ENCODE assay signal across 29 cellular contexts in genomic region chr5:74616236-74617146, GRCh38. TPM values are rescaled to one million over a fixed set of nuclear protein-coding genes. Genes with fewer than 3 reads are reported as not detected.
A peak's percentile ranks its signal among the peaks of the same experiment; 100 is the strongest.
DNase-seq lines count a peak whose midpoint lies in the region; ATAC-seq, FAIRE-seq and TF ChIP-seq lines count a peak whose summit lies in the region.
"Had no signal": no experiment of that assay in that cellular context is flagged by ENCODE, and none has a peak within 500 bp of the region (broad histone marks: within the 10 kb centered on the region; RNA-seq: fewer than 3 reads in every experiment).

No MANE protein-coding gene starts in this region.

- TF ChIP-seq CTCF in K562 (IDR thresholded peaks at IDR 0.05 in 2 of 3, conservative IDR thresholded peaks at IDR 0.05 in 1 of 3; ENCODE audit: insufficient read depth in 2 of 3, low read depth in 1 of 3, low read length in 3 of 3), result no peak
- TF ChIP-seq CTCF in pancreas (IDR thresholded peaks at IDR 0.05), result no peak

- no peaks in the 10 kb centered on the region for H3K4me1 Mint-ChIP-seq in activated CD4-positive, alpha-beta T cell treated with anti-CD3 and anti-CD28 coated beads, Interleukin-2, amount 10 ng/mL, durations not matched to agents 7 days and 5 days
- H3K4me1 Mint-ChIP-seq: B cell had no signal

- 0 out of 4 replicates have a peak overlapping the region, but pooled peaks of 1 of the 2 experiments have one; percentile 38 for H3K9ac ChIP-seq in K562 (ENCODE audit: insufficient read depth in 1 of 2, low read depth in 2 of 2, low read length in 2 of 2)
- H3K9ac ChIP-seq: KMS-11 had no signal

- CTCF ChIA-PET in K562 (lab: Yijun Ruan, JAX; ENCODE audit: low intra/inter-chr PET ratio), result no interaction called here
- CTCF ChIA-PET in activated CD4-positive, alpha-beta T cell treated with anti-CD3 and anti-CD28 coated beads, Interleukin-2, amount 10 ng/mL, durations not matched to agents 7 days and 5 days (lab: Charles Lee), result interaction anchor here (1.3 kb wide), 1 partner anchor 46 kb away, joined by 3 read pairs; no protein-coding TSS in a partner anchor

- FAIRE-seq in GM12891 (lab: Jason Lieb, UNC) (peak; percentile 41), K562 (lab: Jason Lieb, UNC) (peak; percentile 37), pancreas (lab: Jason Lieb, UNC) (no peak), small intestine (lab: Jason Lieb, UNC) (no peak)
- FAIRE-seq: A549, GM18507, HTR-8/SVneo, RCC 7860, TTC549 had no signal

- 11% methylated on average over 22 of the region's 23 CpGs for WGBS in K562 (ENCODE audit: insufficient coverage, low coverage, missing lambda C conversion rate)
- WGBS in pancreas, 2 donors, result 42 to 43% methylated on average over 23 of the region's 23 CpGs
- 85 to 92% (median 90%) methylated on average over 23 of the region's 23 CpGs for WGBS in small intestine, 3 donors
- 89 to 93% methylated on average over 23 of the region's 23 CpGs for WGBS in aorta, 2 donors

- no peaks in the 10 kb centered on the region for H3K79me2 ChIP-seq in K562 (ENCODE audit: control insufficient read depth, insufficient read depth, low read length)

- in situ Hi-C loops in K562 (cut with MboI), result no loop called here

- no peaks in the 10 kb centered on the region for H3K36me3 Mint-ChIP-seq in activated CD4-positive, alpha-beta T cell treated with anti-CD3 and anti-CD28 coated beads, Interleukin-2, amount 10 ng/mL, durations not matched to agents 7 days and 5 days (ENCODE audit: low read depth)
- H3K36me3 Mint-ChIP-seq: naive thymus-derived CD4-positive, alpha-beta T cell had no signal

- H3K27ac ChIP-seq in K562 (ENCODE audit: extremely low read depth, low read depth, low read length), result no peak overlapping the region
- peak overlapping the region in 1 of 4 donors; percentile 7 for H3K27ac ChIP-seq in pancreas
- H3K27ac ChIP-seq in small intestine (ENCODE audit: low read depth in 1 of 2, low read length in 1 of 2), result no peak overlapping the region
- no peak overlapping the region for H3K27ac ChIP-seq in aorta (ENCODE audit: low read depth in 1 of 2, low read length in 2 of 2)
- H3K27ac ChIP-seq: A549, KMS-11, skin epidermis had no signal

- H3K9me3 Mint-ChIP-seq in activated CD4-positive, alpha-beta T cell treated with anti-CD3 and anti-CD28 coated beads, Interleukin-2, amount 10 ng/mL, durations not matched to agents 7 days and 5 days, result no peaks in the 10 kb centered on the region
- H3K9me3 Mint-ChIP-seq: naive thymus-derived CD4-positive, alpha-beta T cell had no signal

- peak overlapping the region; percentile 56 for H3K4me2 ChIP-seq in K562 (ENCODE audit: insufficient read depth, low read length)
- H3K4me2 ChIP-seq: A549, KMS-11 had no signal

- peak overlapping the region; percentile 75 for H2AFZ ChIP-seq in K562 (ENCODE audit: low read depth, low read length)

- no peak overlapping the region for H3K4me3 Mint-ChIP-seq in activated CD4-positive, alpha-beta T cell treated with anti-CD3 and anti-CD28 coated beads, Interleukin-2, amount 10 ng/mL, durations not matched to agents 7 days and 5 days
- H3K4me3 Mint-ChIP-seq: activated CD4-positive, alpha-beta T cell treated with anti-CD3 and anti-CD28 coated beads for 36 hours; B cell; naive thymus-derived CD4-positive, alpha-beta T cell had no signal

- H4K20me1 ChIP-seq in K562 (replicated peaks; ENCODE audit: control insufficient read depth, insufficient read depth, low read length), result no peaks in the 10 kb centered on the region

- POLR2A ChIA-PET in K562 (lab: Yijun Ruan, JAX), result interaction anchor here (0.8 to 1.5 kb wide), 3 partner anchors 13 to 24 kb away, joined by 4 read pairs; partner anchors contain the start of gene ENC1
- POLR2A ChIA-PET in activated CD4-positive, alpha-beta T cell treated with anti-CD3 and anti-CD28 coated beads, Interleukin-2, amount 10 ng/mL, durations not matched to agents 7 days and 5 days (lab: Charles Lee), result no interaction called here

- intact Hi-C loops in K562 (cut with micrococcal nuclease), result no loop called here
- intact Hi-C loops in pancreas (cut with DNase I), result no loop called here
- intact Hi-C loops in aorta (cut with DNase I), result no loop called here

- DNase-seq in GM12891 (ENCODE audit: insufficient read length, low spot score), result no peak
- DNase-seq in K562 (ENCODE audit: extremely low read depth in 1 of 4, low spot score in 3 of 4), result peak in 2 of 4 experiments; percentile 33 to 70
- DNase-seq in left lobe of liver (ENCODE audit: low spot score), result no peak
- peak; percentile 43 to 82 (median 48) for DNase-seq in pancreas
- no peak for DNase-seq in activated CD4-positive, alpha-beta T cell treated with anti-CD3 and anti-CD28 coated beads, Interleukin-2, amount 10 ng/mL, durations not matched to agents 7 days and 5 days
- DNase-seq in small intestine, result no peak
- no peak for DNase-seq in aorta
- DNase-seq: activated CD4-positive, alpha-beta T cell treated with anti-CD3 and anti-CD28 coated beads for 36 hours; activated naive CD4-positive, alpha-beta T cell treated with Interleukin-2 at 50 U/mL for 16 hours; activated T-cell treated with anti-CD3 and anti-CD28 coated beads, Interleukin-2, amount 50 U/mL, for 48 hours; amniotic stem cell; dorsolateral prefrontal cortex; GDM1; H7; left cardiac atrium; mesendoderm; naive thymus-derived CD4-positive, alpha-beta T cell; NCI-H510A; stimulated activated CD4-positive, alpha-beta T cell treated with anti-CD3 and anti-CD28 coated beads, Interleukin-2, amount 100 ng/mL, for 24 hours; T-helper 1 cell had no signal

- peaks cover 5% of the 10 kb centered on the region for H3K27me3 Mint-ChIP-seq in activated CD4-positive, alpha-beta T cell treated with anti-CD3 and anti-CD28 coated beads, Interleukin-2, amount 10 ng/mL, durations not matched to agents 7 days and 5 days

- no peak overlapping the region for H3K27ac Mint-ChIP-seq in activated CD4-positive, alpha-beta T cell treated with anti-CD3 and anti-CD28 coated beads, Interleukin-2, amount 10 ng/mL, durations not matched to agents 7 days and 5 days
- H3K27ac Mint-ChIP-seq: activated CD4-positive, alpha-beta T cell treated with anti-CD3 and anti-CD28 coated beads for 36 hours; B cell had no signal

- TF ChIP-seq EP300 in K562 (IDR thresholded peaks at IDR 0.05; ENCODE audit: low read length), result no peak

- TF ChIP-seq POLR2A in GM12891 (IDR thresholded peaks at IDR 0.05; ENCODE audit: low read depth, low read length), result no peak
- TF ChIP-seq POLR2A in K562 (conservative IDR thresholded peaks at IDR 0.05), result no peak

- no peak overlapping the region for H3K4me3 ChIP-seq in K562
- H3K4me3 ChIP-seq in pancreas, result no peak overlapping the region
- no peak overlapping the region for H3K4me3 ChIP-seq in small intestine (ENCODE audit: low read depth in 1 of 2, low read length in 2 of 2)
- H3K4me3 ChIP-seq in aorta (ENCODE audit: low read length in 2 of 2), result no peak overlapping the region
- H3K4me3 ChIP-seq: A549, skin epidermis had no signal

- H3K36me3 ChIP-seq in K562 (ENCODE audit: control insufficient read depth, insufficient read depth, low read length), result no peaks in the 10 kb centered on the region
- no peaks in the 10 kb centered on the region for H3K36me3 ChIP-seq in pancreas
- H3K36me3 ChIP-seq in small intestine (ENCODE audit: control insufficient read depth in 2 of 2, insufficient read depth in 2 of 2, low read length in 2 of 2), result no peaks in the 10 kb centered on the region
- H3K36me3 ChIP-seq in aorta (ENCODE audit: control insufficient read depth in 1 of 2, insufficient read depth in 2 of 2, low read length in 1 of 2), result no peaks in the 10 kb centered on the region

- ATAC-seq in K562, result peak; percentile 95
- peak; percentile 34 for ATAC-seq in left lobe of liver
- ATAC-seq in pancreas, result peak; percentile 71 to 90 (median 88)
- ATAC-seq in GM21825 (IDR thresholded peaks at IDR 0.05; ENCODE audit: unreplicated experiment), result no peak
- ATAC-seq in aorta (ENCODE audit: low FRiP score), result no peak
- ATAC-seq: A549; activated CD4-positive, alpha-beta T cell treated with anti-CD3 and anti-CD28 coated beads for 36 hours; naive thymus-derived CD4-positive, alpha-beta T cell had no signal

- no peaks in the 10 kb centered on the region for H3K9me1 ChIP-seq in K562 (ENCODE audit: control insufficient read depth, insufficient read depth, low read length)

- TF ChIP-seq RAD21 in K562 (CRISPR knock-in tag; conservative IDR thresholded peaks at IDR 0.05 in 1 of 2, IDR thresholded peaks at IDR 0.05 in 1 of 2), result peak in 1 of 2 experiments; percentile 3; a peak in 1 of 4 replicates

- H3K9me3 ChIP-seq in K562 (replicated peaks; ENCODE audit: control insufficient read depth, insufficient read depth, low read depth, low read length) (no peaks in the 10 kb centered on the region), pancreas (no peaks in the 10 kb centered on the region), small intestine (ENCODE audit: control insufficient read depth, low read depth) (no peaks in the 10 kb centered on the region), aorta (ENCODE audit: control insufficient read depth, low read length) (no peaks in the 10 kb centered on the region)
- H3K9me3 ChIP-seq: A549 had no signal

- peaks cover 2 to 24% of the 10 kb centered on the region in 2 experiments; a peak in 4 of 5 replicates for H3K27me3 ChIP-seq in K562 (ENCODE audit: control insufficient read depth in 2 of 2, insufficient read depth in 2 of 2, low read length in 2 of 2)
- no peaks in the 10 kb centered on the region for H3K27me3 ChIP-seq in pancreas
- H3K27me3 ChIP-seq in small intestine (ENCODE audit: control insufficient read depth in 2 of 2, insufficient read depth in 2 of 2, low read length in 2 of 2), result no peaks in the 10 kb centered on the region
- no peaks in the 10 kb centered on the region for H3K27me3 ChIP-seq in aorta (ENCODE audit: control insufficient read depth in 1 of 2, insufficient read depth in 2 of 2, low read length in 1 of 2)
- H3K27me3 ChIP-seq: dorsolateral prefrontal cortex had no signal

- H3K4me1 ChIP-seq in K562 (replicated peaks in 1 of 2; ENCODE audit: control insufficient read depth in 2 of 2, insufficient read depth in 2 of 2, low read length in 2 of 2) (peaks cover 6% of the 10 kb centered on the region in 2 experiments; a peak in 3 of 5 replicates), pancreas (peaks cover 0 to 3% (median 0%) of the 10 kb centered on the region in 3 donors), small intestine (ENCODE audit: control insufficient read depth in 2 of 2, insufficient read depth in 1 of 2, low read depth in 1 of 2, low read length in 1 of 2) (peaks cover 0 to 4% of the 10 kb centered on the region in 2 donors), aorta (ENCODE audit: control insufficient read depth in 1 of 2, insufficient read depth in 2 of 2, low read length in 2 of 2) (no peaks in the 10 kb centered on the region)
- H3K4me1 ChIP-seq: A549 had no signal

- BruUV-seq in K562 (replicated peaks; lab: Mats Ljungman, UMichigan), result no TSS peak

RNA-seq across cellular contexts. Expression of gene ENC1, which starts 24.0 kb away (rescaled TPM):
- polyA plus RNA-seq in GM12891 (2012; ENCODE audit: low read depth, missing spikeins), result 9.9 TPM
- total RNA-seq in K562 (2011; cell fraction: chromatin; rRNA removed; ENCODE audit: low replicate concordance), result 0.92 and 4.1 TPM in 2 replicates
- 0.66 and 3.7 TPM in 2 replicates for total RNA-seq in K562 (2011; cell fraction: nucleolus; rRNA removed)
- 0.51 and 0.84 TPM in 2 replicates for total RNA-seq in K562 (2011; cell fraction: nucleoplasm; rRNA removed)
- total RNA-seq in K562 (2014; rRNA removed) (0.86 and 4.1 TPM in 2 replicates), K562 (2014; rRNA removed; fragmentation: Illumina TruSeq; extraction: Trizol) (1.1 and 1.2 TPM in 2 replicates), K562 (2015; rRNA removed; fragmentation: Illumina TruSeq; extraction: Trizol) (1.3 and 1.5 TPM in 2 replicates), K562 (2021) (2.5 and 2.6 TPM in 2 replicates), left lobe of liver (5.8 TPM), pancreas (10 to 100 TPM; 21.4 to 63.1 (median 28.5) TPM), aorta (10 to 100 TPM in 1 of 2 donors, 1 to 10 TPM in 1; 4.8 to 10.6 TPM)
- polyA plus RNA-seq in K562 (2011; rRNA removed) (1.9 and 3.2 TPM in 2 replicates), K562 (2014; fragmentation: Illumina TruSeq; extraction: Trizol) (0.97 and 1.1 TPM in 2 replicates), K562 (2014; fragmentation: Nextera tagmentation; extraction: Ambion mirVana) (under 1 TPM; 0.17 to 0.37 TPM), K562 (2014; rRNA removed) (0.67 and 0.91 TPM in 2 replicates), pancreas (10 to 100 TPM; 21.3 to 26.3 TPM), small intestine (10 to 100 TPM in 2 of 3 donors, 1 to 10 TPM in 1; 6.8 to 20.0 (median 13.9) TPM), aorta (1 to 10 TPM; 2.1 to 2.8 TPM)
- 1.5 and 4.8 TPM in 2 replicates for polyA plus RNA-seq in K562 (2011; cell fraction: cytosol; rRNA removed)
- polyA plus RNA-seq in K562 (2011; cell fraction: nucleus; rRNA removed), result 4.3 and 10.7 TPM in 2 replicates
- 2.0 TPM in 2 replicates for polyA plus RNA-seq in K562 (2012)
- 5.4 and 9.5 TPM in 2 replicates for polyA minus RNA-seq in K562 (2011; rRNA and poly(A)+ RNA removed)
- 2.4 and 4.6 TPM in 2 replicates for polyA minus RNA-seq in K562 (2011; cell fraction: cytosol; rRNA and poly(A)+ RNA removed)
- polyA minus RNA-seq in K562 (2011; cell fraction: nucleus; rRNA and poly(A)+ RNA removed), result 7.8 and 13.5 TPM in 2 replicates
- 1 to 10 TPM; 2.2 to 3.4 TPM for total RNA-seq in activated CD4-positive, alpha-beta T cell treated with anti-CD3 and anti-CD28 coated beads, Interleukin-2, amount 10 ng/mL, durations not matched to agents 7 days and 5 days

Comparison
In these comparisons a context has a peak if more than half of its experiments do, and no peak if none do; other contexts are left out.
1. DNase-seq: peak in pancreas (6 of 6); none in GM12891 (single experiment), left lobe of liver (single experiment), activated CD4-positive, alpha-beta T cell treated with anti-CD3 and anti-CD28 coated beads, Interleukin-2, amount 10 ng/mL, durations not matched to agents 7 days and 5 days (single experiment), small intestine (single experiment) and aorta (0 of 2).
2. ATAC-seq: peak in K562 (single experiment), left lobe of liver (single experiment) and pancreas (4 of 4); none in GM21825 (single experiment) and aorta (single experiment).